17 cellular contexts compared by ENCODE assay signal in genomic region chr6:127992144-127992543, GRCh38.
"Had no signal": no experiment of that assay in that cellular context is flagged by ENCODE, and none has a peak within 500 bp of the region (broad histone marks: within the 10 kb centered on the region; RNA-seq: fewer than 3 reads in every experiment).

No MANE protein-coding gene starts in this region.

- H3K4me3 ChIP-seq: adrenal gland, hepatocyte, left ventricle myocardium inferior, sigmoid colon, thyroid gland, vagina had no signal

- DNase-seq: activated CD4-positive, alpha-beta memory T cell treated with anti-CD3 and anti-CD28 coated beads for 36 hours; activated CD4-positive, CD25-positive, alpha-beta regulatory T cell treated with anti-CD3 and anti-CD28 coated beads, Interleukin-2, amount 50 U/mL, for 72 hours; activated gamma-delta T cell; adrenal gland; endodermal cell; kidney; left ventricle myocardium inferior; mesendoderm; nephron progenitor cell; sigmoid colon; stimulated activated CD4-positive, alpha-beta T cell treated with anti-CD3 and anti-CD28 coated beads, Interleukin-2, amount 100 ng/mL, for 24 hours; stimulated activated naive CD4-positive, alpha-beta T cell treated with Interleukin-2 at 50 U/mL for 16 hours; SW 1271; thyroid gland had no signal

- H3K9me3 ChIP-seq: adrenal gland, left ventricle myocardium inferior, sigmoid colon, thyroid gland, vagina had no signal

- H3K27ac Mint-ChIP-seq: activated CD4-positive, alpha-beta memory T cell treated with anti-CD3 and anti-CD28 coated beads for 36 hours; dendritic cell treated with granulocyte-macrophage colony-stimulating factor and Interleukin-4, amounts not matched to agents 40 ng/mL and 50 ng/mL, for 4 days; endodermal cell; nephron progenitor cell had no signal

- H3K27me3 ChIP-seq: adrenal gland, hepatocyte, sigmoid colon, thyroid gland, vagina had no signal

- H3K36me3 ChIP-seq: adrenal gland, sigmoid colon, thyroid gland, vagina had no signal

- H3K4me1 ChIP-seq: adrenal gland, left ventricle myocardium inferior, sigmoid colon, thyroid gland, vagina had no signal

- H3K27ac ChIP-seq: adrenal gland, hepatocyte, left ventricle myocardium inferior, sigmoid colon, thyroid gland, vagina had no signal

- H3K9me3 Mint-ChIP-seq: activated CD4-positive, alpha-beta memory T cell treated with anti-CD3 and anti-CD28 coated beads for 36 hours; dendritic cell treated with granulocyte-macrophage colony-stimulating factor and Interleukin-4, amounts not matched to agents 40 ng/mL and 50 ng/mL, for 4 days; endodermal cell; nephron progenitor cell had no signal

- H3K36me3 Mint-ChIP-seq: activated CD4-positive, alpha-beta memory T cell treated with anti-CD3 and anti-CD28 coated beads for 36 hours had no signal

- H3K27me3 Mint-ChIP-seq: activated CD4-positive, alpha-beta memory T cell treated with anti-CD3 and anti-CD28 coated beads for 36 hours; dendritic cell treated with granulocyte-macrophage colony-stimulating factor and Interleukin-4, amounts not matched to agents 40 ng/mL and 50 ng/mL, for 4 days had no signal

- H3K4me3 Mint-ChIP-seq: activated CD4-positive, alpha-beta memory T cell treated with anti-CD3 and anti-CD28 coated beads for 36 hours; dendritic cell treated with granulocyte-macrophage colony-stimulating factor and Interleukin-4, amounts not matched to agents 40 ng/mL and 50 ng/mL, for 4 days; endodermal cell; nephron progenitor cell had no signal

- H3K4me1 Mint-ChIP-seq: endodermal cell had no signal
